ENCODE assay signal across 1 cellular context in the genomic region with DNA sequence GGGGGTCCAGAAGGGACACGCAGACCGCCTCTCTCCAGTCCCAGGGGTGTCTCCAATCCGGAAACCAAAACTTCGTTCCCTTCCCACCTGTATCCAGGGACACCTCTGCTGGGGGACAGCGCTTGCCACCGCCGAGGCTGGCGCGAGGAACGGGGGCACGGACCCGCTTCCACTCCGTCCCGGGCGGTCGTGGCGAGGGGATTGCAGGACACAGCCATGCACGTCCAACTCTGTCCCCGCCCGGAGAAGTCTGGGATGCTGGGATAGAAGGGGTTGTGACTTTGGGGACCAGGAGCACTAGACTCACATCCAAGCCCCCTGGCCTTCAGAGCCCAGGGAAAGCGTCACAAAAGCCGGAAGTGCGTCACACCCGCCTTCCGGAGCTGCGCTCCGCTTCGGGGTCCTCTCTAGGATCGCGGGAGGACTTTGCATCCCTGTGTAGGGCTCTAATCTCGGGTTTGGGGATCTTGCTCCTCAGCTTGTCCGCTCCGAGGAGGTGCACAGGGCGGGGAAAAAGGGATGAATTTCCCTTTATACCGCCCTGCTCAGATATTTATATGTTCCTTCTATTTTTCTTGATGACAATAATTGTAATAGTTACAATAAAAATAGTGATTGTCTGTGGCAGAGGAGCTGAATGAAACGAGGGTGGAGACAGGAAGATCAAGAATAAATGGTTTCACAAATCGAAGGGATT.
TF ChIP-seq lines count a peak whose summit lies in the region.

Gene FAM200A (minus strand): TSS at position 348 of the 697 bp plus-strand sequence. CDS start 3,707 bp downstream, outside the sequence.

TF ChIP-seq in K562, 482 proteins besides CTCF, POLR2A, EP300 and RAD21 (continued from another document):
- no peak for TF ChIP-seq RNF219 (CRISPR knock-in tag; IDR thresholded peaks at IDR 0.05)
- TF ChIP-seq PRMT5 (CRISPR knock-in tag; IDR thresholded peaks at IDR 0.05) = no peak
